33 cellular contexts compared by ENCODE assay signal in the genomic region with DNA sequence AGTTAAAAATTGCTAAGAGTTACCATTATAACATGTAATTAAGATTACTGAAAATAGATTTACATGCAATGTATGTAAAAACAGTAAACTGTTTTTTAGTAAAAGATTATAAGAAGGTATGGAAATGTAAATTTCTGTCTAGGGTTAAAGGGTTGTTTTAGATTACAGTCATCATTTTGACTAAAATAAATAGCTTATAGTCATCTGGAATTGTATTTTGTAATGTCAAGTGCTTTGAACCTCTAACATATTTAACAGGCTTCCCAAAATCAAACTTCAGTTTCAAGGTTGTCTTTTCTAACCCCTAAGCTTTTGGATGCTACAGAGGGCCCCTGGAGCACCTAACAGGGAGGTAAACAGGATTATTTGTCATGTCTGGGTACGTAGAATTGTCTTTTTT.
"Had no signal": no experiment of that assay in that cellular context is flagged by ENCODE, and none has a peak within 500 bp of the region (broad histone marks: within the 10 kb centered on the region; RNA-seq: fewer than 3 reads in every experiment).

No MANE protein-coding gene starts in this region.

- H3K4me3 ChIP-seq: adrenal gland, ascending aorta, body of pancreas, breast epithelium, cardiac muscle cell had no signal

- H3K27ac ChIP-seq: adrenal gland, ascending aorta, body of pancreas, brain microvascular endothelial cell, breast epithelium, cardiac muscle cell had no signal

- FAIRE-seq: astrocyte, bronchial epithelial cell had no signal

- H3K36me3 ChIP-seq: adrenal gland, ascending aorta, brain microvascular endothelial cell, breast epithelium, cardiac muscle cell had no signal

- H3K4me1 ChIP-seq: adrenal gland, ascending aorta, body of pancreas, breast epithelium had no signal

- DNase-seq: activated effector memory CD4-positive, alpha-beta T cell treated with anti-CD3 and anti-CD28 coated beads, Interleukin-2, amount 50 U/mL, for 16 hours; activated effector memory CD4-positive, alpha-beta T cell treated with Interleukin-2 at 50 U/mL for 16 hours; activated gamma-delta T cell; activated gamma-delta T cell treated with Interleukin-2 at 50 U/mL for 16 hours; activated naive CD4-positive, alpha-beta T cell; activated naive CD4-positive, alpha-beta T cell treated with anti-CD3 and anti-CD28 coated beads for 36 hours; activated naive CD4-positive, alpha-beta T cell treated with anti-CD3 and anti-CD28 coated beads, Interleukin-2, amount 10 ng/mL, durations not matched to agents 7 days and 5 days; activated naive CD4-positive, alpha-beta T cell treated with anti-CD3 and anti-CD28 coated beads, Interleukin-2, amount 50 U/mL, for 16 hours; activated naive CD4-positive, alpha-beta T cell treated with Interleukin-2 at 50 U/mL for 16 hours; activated naive CD8-positive, alpha-beta T cell treated with anti-CD3 and anti-CD28 coated beads for 36 hours; activated naive CD8-positive, alpha-beta T cell treated with anti-CD3 and anti-CD28 coated beads, Interleukin-2, amount 10 ng/mL, durations not matched to agents 7 days and 5 days; activated naive CD8-positive, alpha-beta T cell treated with anti-CD3 and anti-CD28 coated beads, Interleukin-2, amount 50 U/mL, for 24 hours; activated T-cell treated with anti-CD3 and anti-CD28 coated beads, Interleukin-2, amount 50 U/mL, for 24 hours; activated T-cell treated with anti-CD3 and anti-CD28 coated beads, Interleukin-2, amount 50 U/mL, for 4 hours; activated T-cell treated with anti-CD3 and anti-CD28 coated beads, Interleukin-2, amount 50 U/mL, for 48 hours; activated T-cell treated with anti-CD3 and anti-CD28 coated beads, Interleukin-2, amount 50 U/mL, for 72 hours; adrenal gland; amniotic stem cell; amygdala; anterior cingulate cortex; aorta; body of pancreas; brain microvascular endothelial cell; caudate nucleus; central memory CD4-positive, alpha-beta T cell; cerebellar nuclear complex had no signal

- ATAC-seq: activated naive CD4-positive, alpha-beta T cell treated with anti-CD3 and anti-CD28 coated beads, Interleukin-2, amount 50 U/mL, for 72 hours; activated naive CD8-positive, alpha-beta T cell treated with anti-CD3 and anti-CD28 coated beads, Interleukin-2, amount 50 U/mL, for 24 hours; activated T-cell treated with anti-CD3 and anti-CD28 coated beads, Interleukin-2, amount 50 U/mL, for 4 hours; activated T-cell treated with anti-CD3 and anti-CD28 coated beads, Interleukin-2, amount 50 U/mL, for 72 hours; activated T-helper 17 cell treated with anti-CD3 and anti-CD28 coated beads, Interleukin-2, amount 50 U/mL, for 72 hours; body of pancreas had no signal

- H3K27me3 ChIP-seq: adrenal gland, ascending aorta, body of pancreas, brain microvascular endothelial cell, breast epithelium, cardiac muscle cell had no signal
